In the genomic region with DNA sequence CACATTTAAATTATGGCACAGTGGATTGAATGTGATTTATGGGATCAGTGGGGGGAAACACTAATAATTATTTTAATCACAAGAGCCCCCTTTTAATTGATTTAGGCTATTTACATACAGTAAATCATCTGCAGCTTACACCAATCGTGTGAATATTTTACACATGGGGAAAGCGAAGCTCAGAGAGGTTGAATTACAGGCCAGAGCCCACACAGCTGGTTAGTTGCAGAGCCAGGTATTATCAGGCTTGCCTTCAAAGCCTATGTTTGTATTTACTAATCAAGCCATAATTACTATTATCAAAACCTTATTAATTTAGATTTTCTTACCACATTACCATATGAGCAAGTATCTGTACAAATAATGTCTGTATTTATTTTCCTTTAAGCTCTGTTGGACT, we compare ENCODE assay signal across 8 cellular contexts. TPM values are rescaled to one million over a fixed set of nuclear protein-coding genes. Genes with fewer than 3 reads are reported as not detected.
DNase-seq lines count a peak whose midpoint lies in the region; ATAC-seq, FAIRE-seq and TF ChIP-seq lines count a peak whose summit lies in the region.

No MANE protein-coding gene starts in this region.

- H3K9ac ChIP-seq in GM12878 (ENCODE audit: control insufficient read depth, insufficient read depth, low read length): peak overlapping the region; percentile 83

- H3K4me1 ChIP-seq in right atrium auricular region: peaks cover 0 to 42% of the 10 kb centered on the region in 2 donors
- H3K4me1 ChIP-seq in GM12878 (ENCODE audit: control insufficient read depth, insufficient read depth, low read length): peaks cover 5% of the 10 kb centered on the region; the same call in 1 of the 2 replicates
- H3K4me1 ChIP-seq in mesodermal cell (ENCODE audit: control insufficient read depth, insufficient read depth, low read length, poor library complexity, severe bottlenecking): peaks cover under 1% of the 10 kb centered on the region
- H3K4me1 ChIP-seq in aorta (ENCODE audit: control insufficient read depth in 1 of 2, insufficient read depth in 2 of 2, low read length in 2 of 2): peaks cover 0 to 2% of the 10 kb centered on the region in 2 donors

- BruUV-seq in GM12878 (replicated peaks; lab: Mats Ljungman, UMichigan): no TSS peak

- FAIRE-seq in GM12878 (lab: Jason Lieb, UNC): no peak

- H3K4me2 ChIP-seq in GM12878 (ENCODE audit: control insufficient read depth, insufficient read depth): peak overlapping the region; percentile 73

- in situ Hi-C loops in GM12878 (cut with MboI): no loop called here
- in situ Hi-C loops in GM13977 (cut with MboI; ENCODE audit: low pct_unique_long_range_greater_than_20kb, low sequenced_read_pairs, unreplicated experiment): no loop called here

- 0% methylated on average over 2 of the region's 2 CpGs for WGBS in GM12878 (ENCODE audit: insufficient coverage, insufficient replicate concordance, low lambda C conversion rate, missing lambda C conversion rate)
- no CpG with 5 or more reads among the region's 2 CpGs for WGBS in mesodermal cell (ENCODE audit: insufficient coverage in 2 of 2), 2 experiments
- WGBS in aorta, 2 donors: 34 to 40% methylated on average over 2 of the region's 2 CpGs

- H3K4me3 ChIP-seq in right atrium auricular region (peak overlapping the region; percentile 81 to 96), GM12878 (peak overlapping the region; percentile 74), mesodermal cell (ENCODE audit: extremely low read depth, insufficient read depth, low read length, poor library complexity, severe bottlenecking) (peak overlapping the region; percentile 89), aorta (ENCODE audit: low read length in 2 of 2) (peak overlapping the region; percentile 22 to 84)

- DNase-seq in right atrium auricular region (ENCODE audit: low spot score) (no peak), left cardiac atrium (no peak), GM12878 (ENCODE audit: low read depth, low spot score) (no peak), aorta (no peak), GM13977 (ENCODE audit: low spot score) (no peak), activated gamma-delta T cell (lab: John Stamatoyannopoulos, UW) (no peak)

- TF ChIP-seq POLR2A in GM12878 (IDR thresholded peaks at IDR 0.05; ENCODE audit: low read depth, low read length): no peak

- ATAC-seq in left cardiac atrium (no peak), GM12878 (no peak), aorta (ENCODE audit: low FRiP score) (no peak), GM18861 (IDR thresholded peaks at IDR 0.05; ENCODE audit: unreplicated experiment) (no peak)

- peaks cover 55% of the 10 kb centered on the region for H3K79me2 ChIP-seq in GM12878 (ENCODE audit: control insufficient read depth, insufficient read depth, low read length)

- no peaks in the 10 kb centered on the region for H3K9me3 ChIP-seq in right atrium auricular region
- no peaks in the 10 kb centered on the region for H3K9me3 ChIP-seq in GM12878 (replicated peaks; ENCODE audit: control insufficient read depth, insufficient read depth, low read length)
- H3K9me3 ChIP-seq in mesodermal cell (ENCODE audit: control insufficient read depth, low read length): no peaks in the 10 kb centered on the region
- no peaks in the 10 kb centered on the region for H3K9me3 ChIP-seq in aorta (ENCODE audit: control insufficient read depth, low read length)

- no peak for TF ChIP-seq CTCF in right atrium auricular region (IDR thresholded peaks at IDR 0.05)
- no peak for TF ChIP-seq CTCF in GM12878 (IDR thresholded peaks at IDR 0.05 in 2 of 3, conservative IDR thresholded peaks at IDR 0.05 in 1 of 3; ENCODE audit: control insufficient read depth in 2 of 3, extremely low read depth in 1 of 3, insufficient read depth in 1 of 3, low read depth in 3 of 3, low read length in 3 of 3)
- TF ChIP-seq CTCF in GM13977 (IDR thresholded peaks at IDR 0.05; ENCODE audit: extremely low read depth, insufficient read depth, missing control alignments): no peak

- no peak for TF ChIP-seq RAD21 in GM12878 (IDR thresholded peaks at IDR 0.05; ENCODE audit: insufficient read depth, low read depth, low read length)

- intact Hi-C loops in left cardiac atrium (cut with DNase I): no loop called here
- intact Hi-C loops in GM12878 (cut with micrococcal nuclease; ENCODE audit: unreplicated experiment): loop anchor here (5.0 kb wide), 1 partner anchor 1196 kb away; the partner anchor contains the start of gene ADSS2
- intact Hi-C loops in aorta (cut with DNase I): no loop called here

- H3K27me3 ChIP-seq in right atrium auricular region: no peaks in the 10 kb centered on the region
- no peaks in the 10 kb centered on the region for H3K27me3 ChIP-seq in GM12878 (replicated peaks in 1 of 2; ENCODE audit: control insufficient read depth in 2 of 2, insufficient read depth in 2 of 2, low read length in 1 of 2)
- H3K27me3 ChIP-seq in aorta (ENCODE audit: control insufficient read depth in 1 of 2, insufficient read depth in 2 of 2, low read length in 1 of 2): no peaks in the 10 kb centered on the region

- CTCF ChIA-PET in GM12878 (lab: Yijun Ruan, JAX): interaction anchor here (1.1 to 2.0 kb wide), 4 partner anchors 8 to 87 kb away, joined by 3 to 7 read pairs (median 5); no protein-coding TSS in a partner anchor

- no peaks in the 10 kb centered on the region for H4K20me1 ChIP-seq in GM12878 (ENCODE audit: control insufficient read depth, insufficient read depth)

- H3K27ac ChIP-seq in right atrium auricular region (peak overlapping the region; percentile 96 to 98), GM12878 (ENCODE audit: control insufficient read depth, insufficient read depth) (peak overlapping the region; percentile 74), mesodermal cell (ENCODE audit: low read depth, low read length, severe bottlenecking) (no peak overlapping the region), aorta (ENCODE audit: low read depth in 1 of 2, low read length in 2 of 2) (no peak overlapping the region)

- H2AFZ ChIP-seq in GM12878 (ENCODE audit: control insufficient read depth, low read depth, low read length): peak overlapping the region; percentile 87

- no peak for TF ChIP-seq EP300 in GM12878 (IDR thresholded peaks at IDR 0.05; ENCODE audit: borderline replicate concordance in 1 of 2, control insufficient read depth in 1 of 2, low read depth in 2 of 2, low read length in 2 of 2)

- RAD21 ChIA-PET in GM12878 (lab: Charles Lee; ENCODE audit: unreplicated experiment): interaction anchor here (1.0 to 1.2 kb wide), 4 partner anchors 10 to 87 kb away, joined by 3 to 6 read pairs (median 4); no protein-coding TSS in a partner anchor

- SMC1A ChIA-PET in GM12878 (lab: Charles Lee; ENCODE audit: uncharacterized antibody, unreplicated experiment): interaction anchor here (0.8 to 6.0 kb wide), 6 partner anchors 9 to 57 kb away, joined by 3 to 43 read pairs (median 6); no protein-coding TSS in a partner anchor

- H3K36me3 ChIP-seq in right atrium auricular region (no peaks in the 10 kb centered on the region), GM12878 (ENCODE audit: control insufficient read depth in 2 of 2, insufficient read depth in 2 of 2, low read length in 1 of 2) (no peaks in the 10 kb centered on the region), mesodermal cell (ENCODE audit: control insufficient read depth, insufficient read depth, low read length) (peaks cover 11% of the 10 kb centered on the region), aorta (ENCODE audit: control insufficient read depth in 1 of 2, insufficient read depth in 2 of 2, low read length in 1 of 2) (no peaks in the 10 kb centered on the region)

- POLR2A ChIA-PET in GM12878 (lab: Charles Lee): interaction anchor here (0.6 to 3.9 kb wide), 5 partner anchors 9 to 58 kb away, joined by 3 to 30 read pairs (median 3); no protein-coding TSS in a partner anchor

RNA-seq across cellular contexts. Expression of gene SDCCAG8, which starts 0.7 kb away (rescaled TPM):
- total RNA-seq in right atrium auricular region (10 to 100 TPM; 29.0 to 34.5 TPM), left cardiac atrium (10 to 100 TPM; 22.5 to 23.8 TPM), GM12878 (2014; rRNA removed) (17.7 and 18.5 TPM in 2 replicates), GM12878 (2014; rRNA removed; fragmentation: Illumina TruSeq; extraction: Trizol) (21.1 and 23.8 TPM in 2 replicates), GM12878 (2021) (15.0 and 17.5 TPM in 2 replicates), aorta (10 to 100 TPM; 39.4 to 93.4 TPM)
- total RNA-seq in GM12878 (2013; cell fraction: nucleolus; rRNA removed): 95.1 and 111 TPM in 2 replicates
- polyA plus RNA-seq in GM12878 (2011; ENCODE audit: low read depth): 10.5 TPM
- polyA plus RNA-seq in GM12878 (2011; rRNA removed) (23.4 and 40.8 TPM in 2 replicates), GM12878 (2014; fragmentation: Illumina TruSeq; extraction: Trizol) (18.4 and 20.1 TPM in 2 replicates), GM12878 (2014; fragmentation: Nextera tagmentation; extraction: Ambion mirVana) (10 to 100 TPM; 18.8 to 21.5 TPM), GM12878 (2014; rRNA removed) (10.2 and 17.9 TPM in 2 replicates), GM12878 (2016; fragmentation: Nextera tagmentation; extraction: Ambion mirVana) (10 to 100 TPM; 24.1 to 25.6 TPM), aorta (10 to 100 TPM; 23.2 to 24.9 TPM)
- 10.6 and 14.2 TPM in 2 replicates for polyA plus RNA-seq in GM12878 (2011; cell fraction: cytosol; rRNA removed)
- 19.5 and 20.8 TPM in 2 replicates for polyA plus RNA-seq in GM12878 (2011; cell fraction: nucleus; rRNA removed)
- 21.3 and 21.5 TPM in 2 replicates for polyA plus RNA-seq in GM12878 (2012)
- 22.8 and 40.5 TPM in 2 replicates for polyA minus RNA-seq in GM12878 (2011; rRNA and poly(A)+ RNA removed)
- polyA minus RNA-seq in GM12878 (2011; cell fraction: cytosol; rRNA and poly(A)+ RNA removed): 7.4 and 10.2 TPM in 2 replicates
- 18.7 and 20.3 TPM in 2 replicates for polyA minus RNA-seq in GM12878 (2011; cell fraction: nucleus; rRNA and poly(A)+ RNA removed)
- 28.8 TPM for polyA plus RNA-seq in mesodermal cell (2013, experiment 1 of 2)
- polyA plus RNA-seq in mesodermal cell (2013, experiment 2 of 2): 23.2 TPM

RNA-seq across cellular contexts. Expression of gene CEP170, which starts 1.5 kb away (rescaled TPM):
- 10 to 100 TPM; 28.4 to 29.1 TPM for total RNA-seq in right atrium auricular region
- 10 to 100 TPM; 40.7 to 40.8 TPM for total RNA-seq in left cardiac atrium
- total RNA-seq in GM12878 (2013; cell fraction: nucleolus; rRNA removed): 184 and 188 TPM in 2 replicates
- 42.9 and 58.5 TPM in 2 replicates for total RNA-seq in GM12878 (2014; rRNA removed)
- 65.6 and 67.3 TPM in 2 replicates for total RNA-seq in GM12878 (2014; rRNA removed; fragmentation: Illumina TruSeq; extraction: Trizol)
- total RNA-seq in GM12878 (2021): 49.4 and 56.5 TPM in 2 replicates
- polyA plus RNA-seq in GM12878 (2011; ENCODE audit: low read depth): 21.5 TPM
- 58.9 and 78.3 TPM in 2 replicates for polyA plus RNA-seq in GM12878 (2011; rRNA removed)
- polyA plus RNA-seq in GM12878 (2011; cell fraction: cytosol; rRNA removed): 26.2 and 27.3 TPM in 2 replicates
- 51.2 and 55.9 TPM in 2 replicates for polyA plus RNA-seq in GM12878 (2011; cell fraction: nucleus; rRNA removed)
- 25.3 and 26.9 TPM in 2 replicates for polyA plus RNA-seq in GM12878 (2012)
- 51.3 and 59.7 TPM in 2 replicates for polyA plus RNA-seq in GM12878 (2014; fragmentation: Illumina TruSeq; extraction: Trizol)
- 10 to 100 TPM; 15.0 to 16.8 TPM for polyA plus RNA-seq in GM12878 (2014; fragmentation: Nextera tagmentation; extraction: Ambion mirVana)
- polyA plus RNA-seq in GM12878 (2014; rRNA removed): 24.6 and 37.5 TPM in 2 replicates
- polyA plus RNA-seq in GM12878 (2016; fragmentation: Nextera tagmentation; extraction: Ambion mirVana): 10 to 100 TPM; 27.0 to 34.4 TPM
- 68.3 and 80.1 TPM in 2 replicates for polyA minus RNA-seq in GM12878 (2011; rRNA and poly(A)+ RNA removed)
- polyA minus RNA-seq in GM12878 (2011; cell fraction: cytosol; rRNA and poly(A)+ RNA removed): 24.4 and 26.5 TPM in 2 replicates
- polyA minus RNA-seq in GM12878 (2011; cell fraction: nucleus; rRNA and poly(A)+ RNA removed): 92.7 and 137 TPM in 2 replicates
- polyA plus RNA-seq in mesodermal cell (2013, experiment 1 of 2): 131 TPM
- polyA plus RNA-seq in mesodermal cell (2013, experiment 2 of 2): 126 TPM
- total RNA-seq in aorta: 100 to 1,000 TPM in 1 of 2 donors, 10 to 100 TPM in 1; 63.5 to 120 TPM
- 10 to 100 TPM; 12.9 to 13.7 TPM for polyA plus RNA-seq in aorta

Comparison
In these comparisons a context has a peak if more than half of its experiments do, and no peak if none do; other contexts are left out.
1. H3K27ac ChIP-seq: peak in right atrium auricular region (2 of 2) and GM12878 (single experiment); none in mesodermal cell (single experiment) and aorta (0 of 2).
2. Peak in every context shown above with its lines, with median percentiles within 50 percentile points of each other: H3K4me3 ChIP-seq.